Comparison of ENCODE assay signal across 8 cellular contexts in the genomic region with DNA sequence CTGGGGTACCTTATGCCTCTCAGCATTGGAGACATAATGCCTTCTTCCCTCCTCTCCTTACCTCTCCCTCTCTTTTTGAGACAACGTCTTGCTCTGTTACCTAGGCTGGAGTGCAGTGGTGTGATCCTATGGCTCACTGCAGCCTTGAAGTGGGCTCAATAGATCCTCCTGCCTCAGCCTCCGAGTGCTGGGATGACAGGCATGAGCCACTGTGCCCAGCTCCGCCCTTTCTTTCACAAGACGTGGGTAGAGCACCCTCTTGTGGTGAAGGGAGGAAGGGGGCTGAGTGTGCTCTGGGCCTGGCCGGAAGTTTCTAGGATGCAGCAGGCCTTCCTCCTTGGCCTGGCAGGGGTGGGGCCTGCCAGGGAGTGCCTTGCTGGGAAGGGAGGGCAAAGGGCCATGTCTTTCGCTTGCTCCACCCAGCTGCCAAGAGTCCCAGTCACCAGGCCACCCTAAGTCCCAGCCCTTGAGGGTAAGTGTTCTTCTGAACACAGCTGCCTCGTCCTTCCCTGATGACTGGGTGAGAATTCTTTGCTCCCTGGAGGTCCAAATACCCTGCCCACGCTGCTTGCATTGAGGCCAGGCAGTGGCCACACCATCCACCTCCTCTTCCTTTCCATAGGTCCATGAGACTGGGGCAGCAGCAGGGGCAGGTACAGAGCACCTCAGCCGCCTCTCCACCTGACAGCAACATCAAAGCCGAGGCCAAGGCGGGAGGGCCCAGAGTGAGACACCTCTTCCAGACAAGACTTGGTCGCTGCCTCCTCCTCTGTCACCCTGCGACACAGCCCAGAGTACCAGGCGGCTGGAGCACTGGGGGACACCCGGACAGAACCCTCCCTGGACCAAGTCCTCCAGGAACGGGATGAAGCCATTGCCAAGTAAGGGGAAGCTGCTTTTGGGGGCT. TPM values are rescaled to one million over a fixed set of nuclear protein-coding genes. Genes with fewer than 3 reads are reported as not detected.
A peak's percentile ranks its signal among the peaks of the same experiment; 100 is the strongest.
DNase-seq lines count a peak whose midpoint lies in the region; ATAC-seq and TF ChIP-seq lines count a peak whose summit lies in the region.

No MANE protein-coding gene starts in this region.

- H3K4me1 Mint-ChIP-seq in WTC11 = peaks cover 12% of the 10 kb centered on the region

- peaks cover 7% of the 10 kb centered on the region for H3K27me3 Mint-ChIP-seq in WTC11 (ENCODE audit: low read depth)

- peaks cover 3% of the 10 kb centered on the region for H3K9me3 Mint-ChIP-seq in WTC11

- peak; percentile 76 for DNase-seq in GM10248 (ENCODE audit: extremely low spot score)
- peak; percentile 81 for DNase-seq in NCI-H226
- peak; percentile 89 for DNase-seq in WTC11 (ENCODE audit: low spot score)
- peak; percentile 78 for DNase-seq in central memory CD4-positive, alpha-beta T cell
- DNase-seq in left lobe of liver (ENCODE audit: low spot score) = peak; percentile 79
- DNase-seq in stimulated activated CD4-positive, alpha-beta T cell treated with anti-CD3 and anti-CD28 coated beads, TNF-alpha, amount 100 ng/mL, for 4 hours (ENCODE audit: low read depth in 3 of 3) = peak; percentile 60 to 76 (median 62)

- no peak overlapping the region for H3K4me3 Mint-ChIP-seq in WTC11

- POLR2A ChIA-PET in GM10248 (lab: Yijun Ruan, JAX) = interaction anchor here (0.6 kb wide), 1 partner anchor 16 kb away, joined by 3 read pairs; a partner anchor contains a TSS
- POLR2A ChIA-PET in WTC11 (lab: Charles Lee) = interaction anchor here (0.5 to 1.3 kb wide), 3 partner anchors 8 to 1632 kb away, joined by 3 to 4 read pairs (median 3); no protein-coding TSS in a partner anchor

- CTCF ChIA-PET in GM10248 (lab: Yijun Ruan, JAX) (interaction anchor here (0.6 to 11.8 kb wide), 29 partner anchors 9 to 280 kb away, joined by 3 to 170 read pairs (median 3); a partner anchor contains a TSS), WTC11 (lab: Charles Lee) (interaction anchor here (0.6 to 4.0 kb wide), 38 partner anchors 9 to 976 kb away, joined by 3 to 35 read pairs (median 4); a partner anchor contains a TSS)

- peak; percentile 74 for TF ChIP-seq CTCF in GM10248 (IDR thresholded peaks at IDR 0.05; ENCODE audit: control extremely low read depth, extremely low read depth, low read depth, missing control alignments)
- TF ChIP-seq CTCF in WTC11 (IDR thresholded peaks at IDR 0.05) = peak; percentile 51; the same call in 1 of the 2 replicates

- H3K36me3 Mint-ChIP-seq in WTC11 = peaks cover 11% of the 10 kb centered on the region

- H3K27ac Mint-ChIP-seq in WTC11 = peak overlapping the region; percentile 80; the same call in 1 of the 2 replicates

- ATAC-seq in HG03066 (IDR thresholded peaks at IDR 0.05; ENCODE audit: low read depth, unreplicated experiment) = peak; percentile 49
- peak; percentile 78 for ATAC-seq in WTC11
- peak; percentile 56 for ATAC-seq in left lobe of liver
- no peak for ATAC-seq in HG02938 (IDR thresholded peaks at IDR 0.05; ENCODE audit: unreplicated experiment)

TF ChIP-seq in WTC11, 78 proteins besides CTCF, POLR2A, EP300 and RAD21 (continues in another document):
- TF ChIP-seq ELF4 (CRISPR knock-in tag; IDR thresholded peaks at IDR 0.05; ENCODE audit: low read depth) (no peak), FOXP1 (CRISPR knock-in tag; IDR thresholded peaks at IDR 0.05; ENCODE audit: borderline replicate concordance) (no peak), PRRX2 (CRISPR knock-in tag; IDR thresholded peaks at IDR 0.05) (peak; percentile 42; the same call in 1 of the 2 replicates), SP1 (CRISPR knock-in tag; conservative IDR thresholded peaks at IDR 0.05) (peak; percentile 87), RORB (CRISPR knock-in tag; IDR thresholded peaks at IDR 0.05) (no peak), CREM (CRISPR knock-in tag; IDR thresholded peaks at IDR 0.05) (no peak), SMAD4 (CRISPR knock-in tag; IDR thresholded peaks at IDR 0.05) (no peak), HMGA2 (CRISPR knock-in tag; IDR thresholded peaks at IDR 0.05) (no peak), ZNF232 (CRISPR knock-in tag; IDR thresholded peaks at IDR 0.05) (peak; percentile 36; the same call in 1 of the 2 replicates), ETV6 (CRISPR knock-in tag; IDR thresholded peaks at IDR 0.05) (peak; percentile 95), ZNF416 (CRISPR knock-in tag; IDR thresholded peaks at IDR 0.05) (0 out of 2 replicates have a peak, but pooled peaks have one; percentile 30)
- TF ChIP-seq, protein P1, sequence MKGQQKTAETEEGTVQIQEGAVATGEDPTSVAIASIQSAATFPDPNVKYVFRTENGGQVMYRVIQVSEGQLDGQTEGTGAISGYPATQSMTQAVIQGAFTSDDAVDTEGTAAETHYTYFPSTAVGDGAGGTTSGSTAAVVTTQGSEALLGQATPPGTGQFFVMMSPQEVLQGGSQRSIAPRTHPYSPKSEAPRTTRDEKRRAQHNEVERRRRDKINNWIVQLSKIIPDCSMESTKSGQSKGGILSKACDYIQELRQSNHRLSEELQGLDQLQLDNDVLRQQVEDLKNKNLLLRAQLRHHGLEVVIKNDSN (CRISPR knock-in tag; IDR thresholded peaks at IDR 0.05) = no peak
- TF ChIP-seq, protein P2, sequence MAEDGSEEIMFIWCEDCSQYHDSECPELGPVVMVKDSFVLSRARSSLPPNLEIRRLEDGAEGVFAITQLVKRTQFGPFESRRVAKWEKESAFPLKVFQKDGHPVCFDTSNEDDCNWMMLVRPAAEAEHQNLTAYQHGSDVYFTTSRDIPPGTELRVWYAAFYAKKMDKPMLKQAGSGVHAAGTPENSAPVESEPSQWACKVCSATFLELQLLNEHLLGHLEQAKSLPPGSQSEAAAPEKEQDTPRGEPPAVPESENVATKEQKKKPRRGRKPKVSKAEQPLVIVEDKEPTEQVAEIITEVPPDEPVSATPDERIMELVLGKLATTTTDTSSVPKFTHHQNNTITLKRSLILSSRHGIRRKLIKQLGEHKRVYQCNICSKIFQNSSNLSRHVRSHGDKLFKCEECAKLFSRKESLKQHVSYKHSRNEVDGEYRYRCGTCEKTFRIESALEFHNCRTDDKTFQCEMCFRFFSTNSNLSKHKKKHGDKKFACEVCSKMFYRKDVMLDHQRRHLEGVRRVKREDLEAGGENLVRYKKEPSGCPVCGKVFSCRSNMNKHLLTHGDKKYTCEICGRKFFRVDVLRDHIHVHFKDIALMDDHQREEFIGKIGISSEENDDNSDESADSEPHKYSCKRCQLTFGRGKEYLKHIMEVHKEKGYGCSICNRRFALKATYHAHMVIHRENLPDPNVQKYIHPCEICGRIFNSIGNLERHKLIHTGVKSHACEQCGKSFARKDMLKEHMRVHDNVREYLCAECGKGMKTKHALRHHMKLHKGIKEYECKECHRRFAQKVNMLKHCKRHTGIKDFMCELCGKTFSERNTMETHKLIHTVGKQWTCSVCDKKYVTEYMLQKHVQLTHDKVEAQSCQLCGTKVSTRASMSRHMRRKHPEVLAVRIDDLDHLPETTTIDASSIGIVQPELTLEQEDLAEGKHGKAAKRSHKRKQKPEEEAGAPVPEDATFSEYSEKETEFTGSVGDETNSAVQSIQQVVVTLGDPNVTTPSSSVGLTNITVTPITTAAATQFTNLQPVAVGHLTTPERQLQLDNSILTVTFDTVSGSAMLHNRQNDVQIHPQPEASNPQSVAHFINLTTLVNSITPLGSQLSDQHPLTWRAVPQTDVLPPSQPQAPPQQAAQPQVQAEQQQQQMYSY (CRISPR knock-in tag; IDR thresholded peaks at IDR 0.05) = no peak
- TF ChIP-seq, protein P3, sequence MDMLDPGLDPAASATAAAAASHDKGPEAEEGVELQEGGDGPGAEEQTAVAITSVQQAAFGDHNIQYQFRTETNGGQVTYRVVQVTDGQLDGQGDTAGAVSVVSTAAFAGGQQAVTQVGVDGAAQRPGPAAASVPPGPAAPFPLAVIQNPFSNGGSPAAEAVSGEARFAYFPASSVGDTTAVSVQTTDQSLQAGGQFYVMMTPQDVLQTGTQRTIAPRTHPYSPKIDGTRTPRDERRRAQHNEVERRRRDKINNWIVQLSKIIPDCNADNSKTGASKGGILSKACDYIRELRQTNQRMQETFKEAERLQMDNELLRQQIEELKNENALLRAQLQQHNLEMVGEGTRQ (CRISPR knock-in tag; IDR thresholded peaks at IDR 0.05) = no peak
- TF ChIP-seq, protein P4, sequence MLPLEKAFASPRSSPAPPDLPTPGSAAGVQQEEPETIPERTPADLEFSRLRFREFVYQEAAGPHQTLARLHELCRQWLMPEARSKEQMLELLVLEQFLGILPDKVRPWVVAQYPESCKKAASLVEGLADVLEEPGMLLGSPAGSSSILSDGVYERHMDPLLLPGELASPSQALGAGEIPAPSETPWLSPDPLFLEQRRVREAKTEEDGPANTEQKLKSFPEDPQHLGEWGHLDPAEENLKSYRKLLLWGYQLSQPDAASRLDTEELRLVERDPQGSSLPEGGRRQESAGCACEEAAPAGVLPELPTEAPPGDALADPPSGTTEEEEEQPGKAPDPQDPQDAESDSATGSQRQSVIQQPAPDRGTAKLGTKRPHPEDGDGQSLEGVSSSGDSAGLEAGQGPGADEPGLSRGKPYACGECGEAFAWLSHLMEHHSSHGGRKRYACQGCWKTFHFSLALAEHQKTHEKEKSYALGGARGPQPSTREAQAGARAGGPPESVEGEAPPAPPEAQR (CRISPR knock-in tag; IDR thresholded peaks at IDR 0.05) = no peak
- TF ChIP-seq, protein P5, sequence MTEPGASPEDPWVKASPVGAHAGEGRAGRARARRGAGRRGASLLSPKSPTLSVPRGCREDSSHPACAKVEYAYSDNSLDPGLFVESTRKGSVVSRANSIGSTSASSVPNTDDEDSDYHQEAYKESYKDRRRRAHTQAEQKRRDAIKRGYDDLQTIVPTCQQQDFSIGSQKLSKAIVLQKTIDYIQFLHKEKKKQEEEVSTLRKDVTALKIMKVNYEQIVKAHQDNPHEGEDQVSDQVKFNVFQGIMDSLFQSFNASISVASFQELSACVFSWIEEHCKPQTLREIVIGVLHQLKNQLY (CRISPR knock-in tag; IDR thresholded peaks at IDR 0.05) = 0 out of 2 replicates have a peak, but pooled peaks have one; percentile 63
- TF ChIP-seq, protein P6, sequence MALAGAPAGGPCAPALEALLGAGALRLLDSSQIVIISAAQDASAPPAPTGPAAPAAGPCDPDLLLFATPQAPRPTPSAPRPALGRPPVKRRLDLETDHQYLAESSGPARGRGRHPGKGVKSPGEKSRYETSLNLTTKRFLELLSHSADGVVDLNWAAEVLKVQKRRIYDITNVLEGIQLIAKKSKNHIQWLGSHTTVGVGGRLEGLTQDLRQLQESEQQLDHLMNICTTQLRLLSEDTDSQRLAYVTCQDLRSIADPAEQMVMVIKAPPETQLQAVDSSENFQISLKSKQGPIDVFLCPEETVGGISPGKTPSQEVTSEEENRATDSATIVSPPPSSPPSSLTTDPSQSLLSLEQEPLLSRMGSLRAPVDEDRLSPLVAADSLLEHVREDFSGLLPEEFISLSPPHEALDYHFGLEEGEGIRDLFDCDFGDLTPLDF (CRISPR knock-in tag; IDR thresholded peaks at IDR 0.05) = peak; percentile 24; the same call in 1 of the 2 replicates

RNA-seq across cellular contexts. Expression of a gene that starts 3.7 kb away (rescaled TPM):
- total RNA-seq in WTC11 (2021) (23.8 to 27.6 TPM (median 26.5 TPM) in 3 replicates), left lobe of liver (6.9 TPM)

RNA-seq across cellular contexts. Expression of a gene that starts 15.4 kb away (rescaled TPM):
- total RNA-seq in WTC11 (2021) = 17.7 to 20.4 TPM (median 18.5 TPM) in 3 replicates
- total RNA-seq in left lobe of liver = 2.9 TPM

RNA-seq across cellular contexts. Expression of a gene that starts 35.2 kb away (rescaled TPM):
- 20.7 to 35.1 TPM (median 34.8 TPM) in 3 replicates for total RNA-seq in WTC11 (2021)
- total RNA-seq in left lobe of liver = 28.9 TPM

RNA-seq across cellular contexts. Expression of a gene that starts 51.5 kb away (rescaled TPM):
- 80.5 to 91.9 TPM (median 84.4 TPM) in 3 replicates for total RNA-seq in WTC11 (2021)
- total RNA-seq in left lobe of liver = 28.2 TPM

RNA-seq across cellular contexts. Expression of a gene that starts 51.6 kb away (rescaled TPM):
- total RNA-seq in WTC11 (2021) (6.8 to 7.1 TPM (median 6.8 TPM) in 3 replicates), left lobe of liver (10.0 TPM)
